ENCODE assay signal across 20 cellular contexts in genomic region chr18:34085140-34085739, GRCh38.
DNase-seq lines count a peak whose midpoint lies in the region; ATAC-seq lines count a peak whose summit lies in the region.
"Had no signal": no experiment of that assay in that cellular context is flagged by ENCODE, and none has a peak within 500 bp of the region (broad histone marks: within the 10 kb centered on the region; RNA-seq: fewer than 3 reads in every experiment).

No MANE protein-coding gene starts in this region.

- H3K4me2 ChIP-seq in Karpas-422 (ENCODE audit: low read depth, low read length, poor library complexity, severe bottlenecking), result no peak overlapping the region
- H3K4me2 ChIP-seq: GM23338 had no signal

- no peak overlapping the region for H3K27ac ChIP-seq in Karpas-422 (ENCODE audit: low read length)
- H3K27ac ChIP-seq: SJSA1 had no signal

- H3K9ac ChIP-seq in Karpas-422 (ENCODE audit: low read length), result no peak overlapping the region

- H2AFZ ChIP-seq in Karpas-422 (ENCODE audit: low read length), result peak overlapping the region; percentile 2; the same call in 1 of the 2 replicates
- H2AFZ ChIP-seq: GM23338 had no signal

- H3K27me3 ChIP-seq in Karpas-422 (ENCODE audit: low read length), result no peaks in the 10 kb centered on the region
- H3K27me3 ChIP-seq: SJSA1 had no signal

- H3K79me2 ChIP-seq in Karpas-422 (ENCODE audit: low read length), result no peaks in the 10 kb centered on the region

- H3K4me3 ChIP-seq in Karpas-422 (ENCODE audit: low read length), result no peak overlapping the region
- H3K4me3 ChIP-seq: GM12878, GM23338, SJSA1 had no signal

- no peaks in the 10 kb centered on the region for H3K36me3 ChIP-seq in Karpas-422 (ENCODE audit: insufficient read depth, low read length)
- H3K36me3 ChIP-seq: SJSA1 had no signal

- no peaks in the 10 kb centered on the region for H4K20me1 ChIP-seq in Karpas-422 (ENCODE audit: insufficient read depth, low read depth, low read length)

- DNase-seq in NCI-H1105 treated with DMSO at 0.1 percent for 48 hours (lab: John Stamatoyannopoulos, UW) (peak; percentile 16), NCI-H1105 (lab: John Stamatoyannopoulos, UW) (no peak), Karpas-422 (no peak), NCI-H748 (lab: John Stamatoyannopoulos, UW; ENCODE audit: unreplicated experiment) (peak; percentile 77), left lobe of liver (ENCODE audit: low spot score) (no peak), NCI-H1436 treated with DMSO at 0.1 percent for 48 hours (lab: John Stamatoyannopoulos, UW) (no peak), SHP77 treated with DMSO at 0.1 percent for 48 hours (lab: John Stamatoyannopoulos, UW) (no peak)
- DNase-seq: 8988T, DMS153, EL, KG1, MV-4-11, NCI-H226, NCI-H524 treated with DMSO at 0.1 percent for 48 hours, T-helper 17 cell had no signal

- no peaks in the 10 kb centered on the region for H3K9me2 ChIP-seq in Karpas-422 (replicated peaks; ENCODE audit: insufficient read depth, low read length)

- peak; percentile 75 for ATAC-seq in left lobe of liver
- no peak for ATAC-seq in GM21381 (IDR thresholded peaks at IDR 0.05; ENCODE audit: unreplicated experiment)
- ATAC-seq: GM12878, GM23338, Panc1, T-helper 17 cell had no signal

- no peaks in the 10 kb centered on the region for H3K4me1 ChIP-seq in Karpas-422 (ENCODE audit: low read length)
- H3K4me1 ChIP-seq: SJSA1 had no signal

- H3K9me3 ChIP-seq in Karpas-422 (ENCODE audit: low read length), result no peaks in the 10 kb centered on the region
- H3K9me3 ChIP-seq: SJSA1 had no signal

Comparison
In these comparisons a context has a peak if more than half of its experiments do, and no peak if none do; other contexts are left out.
1. DNase-seq: peak in NCI-H1105 treated with DMSO at 0.1 percent for 48 hours (single experiment) and NCI-H748 (single experiment); none in NCI-H1105 (single experiment), Karpas-422 (single experiment), left lobe of liver (single experiment), NCI-H1436 treated with DMSO at 0.1 percent for 48 hours (single experiment) and SHP77 treated with DMSO at 0.1 percent for 48 hours (single experiment).